1 cellular context compared by ENCODE assay signal in the genomic region with DNA sequence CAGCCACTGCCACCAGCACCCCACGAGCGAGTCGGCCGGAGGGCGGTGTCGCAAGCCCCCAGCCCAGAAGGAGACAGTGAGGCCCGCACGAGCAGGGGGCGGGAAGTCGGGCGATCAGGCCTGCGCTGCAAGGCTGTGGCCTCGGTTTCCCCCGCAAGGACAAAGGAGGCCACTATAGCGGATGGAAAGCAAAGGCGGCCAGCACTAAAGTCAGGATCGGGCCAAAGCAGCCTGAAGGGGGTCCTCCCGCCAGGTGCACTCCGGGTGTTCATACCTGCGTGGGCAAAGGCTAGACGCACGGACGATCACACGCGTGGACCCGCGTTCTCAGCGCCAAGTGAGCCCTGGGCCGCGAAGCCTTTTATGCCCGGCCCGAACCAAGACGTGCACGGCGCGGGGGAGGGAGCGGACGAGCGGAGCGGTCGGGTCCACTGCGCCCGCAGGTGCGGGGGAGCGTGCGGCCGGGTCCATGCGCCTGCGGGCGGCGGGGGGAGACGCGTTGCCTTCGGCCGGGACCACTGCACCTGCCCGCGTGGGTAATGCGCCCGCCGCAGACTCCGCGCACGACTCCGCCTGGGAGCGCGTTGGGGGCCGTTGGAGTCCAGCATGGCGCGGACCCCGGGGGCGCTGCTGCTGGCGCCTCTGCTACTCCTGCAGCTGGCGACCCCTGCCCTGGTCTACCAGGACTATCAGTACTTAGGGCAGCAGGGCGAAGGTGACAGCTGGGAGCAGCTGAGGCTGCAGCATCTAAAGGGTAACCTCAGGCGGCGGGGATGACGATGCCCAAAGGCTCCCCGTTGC.
TF ChIP-seq lines count a peak whose summit lies in the region.

A gene (minus strand): TSS at position 335 of the 801 bp plus-strand sequence. CDS start 539 bp downstream, outside the sequence.
A gene (plus strand): TSS at position 604 of the 801 bp plus-strand sequence. CDS start 3 bp downstream, at position 607.

TF ChIP-seq in HepG2, 621 proteins besides CTCF, POLR2A, EP300 and RAD21 (continued from another document and continues in another):
- TF ChIP-seq, protein P1, sequence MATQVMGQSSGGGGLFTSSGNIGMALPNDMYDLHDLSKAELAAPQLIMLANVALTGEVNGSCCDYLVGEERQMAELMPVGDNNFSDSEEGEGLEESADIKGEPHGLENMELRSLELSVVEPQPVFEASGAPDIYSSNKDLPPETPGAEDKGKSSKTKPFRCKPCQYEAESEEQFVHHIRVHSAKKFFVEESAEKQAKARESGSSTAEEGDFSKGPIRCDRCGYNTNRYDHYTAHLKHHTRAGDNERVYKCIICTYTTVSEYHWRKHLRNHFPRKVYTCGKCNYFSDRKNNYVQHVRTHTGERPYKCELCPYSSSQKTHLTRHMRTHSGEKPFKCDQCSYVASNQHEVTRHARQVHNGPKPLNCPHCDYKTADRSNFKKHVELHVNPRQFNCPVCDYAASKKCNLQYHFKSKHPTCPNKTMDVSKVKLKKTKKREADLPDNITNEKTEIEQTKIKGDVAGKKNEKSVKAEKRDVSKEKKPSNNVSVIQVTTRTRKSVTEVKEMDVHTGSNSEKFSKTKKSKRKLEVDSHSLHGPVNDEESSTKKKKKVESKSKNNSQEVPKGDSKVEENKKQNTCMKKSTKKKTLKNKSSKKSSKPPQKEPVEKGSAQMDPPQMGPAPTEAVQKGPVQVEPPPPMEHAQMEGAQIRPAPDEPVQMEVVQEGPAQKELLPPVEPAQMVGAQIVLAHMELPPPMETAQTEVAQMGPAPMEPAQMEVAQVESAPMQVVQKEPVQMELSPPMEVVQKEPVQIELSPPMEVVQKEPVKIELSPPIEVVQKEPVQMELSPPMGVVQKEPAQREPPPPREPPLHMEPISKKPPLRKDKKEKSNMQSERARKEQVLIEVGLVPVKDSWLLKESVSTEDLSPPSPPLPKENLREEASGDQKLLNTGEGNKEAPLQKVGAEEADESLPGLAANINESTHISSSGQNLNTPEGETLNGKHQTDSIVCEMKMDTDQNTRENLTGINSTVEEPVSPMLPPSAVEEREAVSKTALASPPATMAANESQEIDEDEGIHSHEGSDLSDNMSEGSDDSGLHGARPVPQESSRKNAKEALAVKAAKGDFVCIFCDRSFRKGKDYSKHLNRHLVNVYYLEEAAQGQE (IDR thresholded peaks at IDR 0.05; ENCODE audit: borderline replicate concordance in 1 of 2, low read depth in 1 of 2, low read length in 2 of 2): no peak; a peak in 1 of 4 replicates
- TF ChIP-seq JUN (CRISPR knock-in tag; IDR thresholded peaks at IDR 0.05) (no peak), ASH2L (IDR thresholded peaks at IDR 0.05; ENCODE audit: insufficient read length, low read depth, low read length) (peak; percentile 57), ZNF777 (CRISPR knock-in tag; IDR thresholded peaks at IDR 0.05) (peak; percentile 82), ZNF629 (CRISPR knock-in tag; conservative IDR thresholded peaks at IDR 0.05) (no peak), DMAP1 (CRISPR knock-in tag; IDR thresholded peaks at IDR 0.05) (peak; percentile 61; the same call in 1 of the 2 replicates), RAD51 (IDR thresholded peaks at IDR 0.05; ENCODE audit: borderline replicate concordance) (no peak), ZNF333 (CRISPR knock-in tag; IDR thresholded peaks at IDR 0.05; ENCODE audit: borderline replicate concordance) (no peak), ZNF768 (CRISPR knock-in tag; IDR thresholded peaks at IDR 0.05) (no peak; the same call in 1 of the 2 replicates), IRX3 (CRISPR knock-in tag; IDR thresholded peaks at IDR 0.05; ENCODE audit: borderline replicate concordance, low read depth) (0 out of 2 replicates have a peak, but pooled peaks have one; percentile 68), AHR (CRISPR knock-in tag; IDR thresholded peaks at IDR 0.05) (no peak), SMAD1 (CRISPR knock-in tag; IDR thresholded peaks at IDR 0.05; ENCODE audit: borderline replicate concordance, low read depth) (no peak; the same call in 1 of the 2 replicates), ARNTL (CRISPR knock-in tag; IDR thresholded peaks at IDR 0.05) (peak; percentile 74), ZNF335 (CRISPR knock-in tag; IDR thresholded peaks at IDR 0.05) (no peak), CCDC6 (CRISPR knock-in tag; IDR thresholded peaks at IDR 0.05) (peak; percentile 85), NCOA1 (CRISPR knock-in tag; IDR thresholded peaks at IDR 0.05) (peak; percentile 89), TSC22D2 (CRISPR knock-in tag; IDR thresholded peaks at IDR 0.05; ENCODE audit: borderline replicate concordance) (peak; percentile 19; the same call in 1 of the 2 replicates), ZNF441 (CRISPR knock-in tag; IDR thresholded peaks at IDR 0.05; ENCODE audit: borderline replicate concordance) (peak; percentile 88), ATF1 (CRISPR knock-in tag; IDR thresholded peaks at IDR 0.05) (no peak), ZNF33A (CRISPR knock-in tag; IDR thresholded peaks at IDR 0.05; ENCODE audit: borderline replicate concordance) (peak; percentile 63; the same call in 1 of the 2 replicates), TBX2 (CRISPR knock-in tag; IDR thresholded peaks at IDR 0.05; ENCODE audit: borderline replicate concordance) (peak; percentile 86), SALL2 (CRISPR knock-in tag; IDR thresholded peaks at IDR 0.05) (peak; percentile 92), ZNF878 (CRISPR knock-in tag; IDR thresholded peaks at IDR 0.05) (0 out of 2 replicates have a peak, but pooled peaks have one; percentile 41), FOXJ3 (CRISPR knock-in tag; IDR thresholded peaks at IDR 0.05; ENCODE audit: borderline replicate concordance) (no peak), FOXC1 (CRISPR knock-in tag; IDR thresholded peaks at IDR 0.05; ENCODE audit: borderline replicate concordance) (peak; percentile 91), ZSCAN21 (CRISPR knock-in tag; IDR thresholded peaks at IDR 0.05; ENCODE audit: borderline replicate concordance) (peak; percentile 62), MED1 (CRISPR knock-in tag; IDR thresholded peaks at IDR 0.05) (peak; percentile 73), ARNT2 (CRISPR knock-in tag; IDR thresholded peaks at IDR 0.05; ENCODE audit: low read depth) (peak; percentile 72; the same call in 1 of the 2 replicates), SRY (CRISPR knock-in tag; IDR thresholded peaks at IDR 0.05) (no peak; the same call in 1 of the 2 replicates), NPAS2 (CRISPR knock-in tag; IDR thresholded peaks at IDR 0.05; ENCODE audit: borderline replicate concordance) (no peak), ZNF256 (CRISPR knock-in tag; conservative IDR thresholded peaks at IDR 0.05) (no peak), PHB2 (IDR thresholded peaks at IDR 0.05; ENCODE audit: partially characterized antibody) (no peak), ZFY (CRISPR knock-in tag; IDR thresholded peaks at IDR 0.05) (peak; percentile 96), ZNF138 (CRISPR knock-in tag; IDR thresholded peaks at IDR 0.05; ENCODE audit: low read depth) (peak; percentile 80)
- TF ChIP-seq, protein P2, sequence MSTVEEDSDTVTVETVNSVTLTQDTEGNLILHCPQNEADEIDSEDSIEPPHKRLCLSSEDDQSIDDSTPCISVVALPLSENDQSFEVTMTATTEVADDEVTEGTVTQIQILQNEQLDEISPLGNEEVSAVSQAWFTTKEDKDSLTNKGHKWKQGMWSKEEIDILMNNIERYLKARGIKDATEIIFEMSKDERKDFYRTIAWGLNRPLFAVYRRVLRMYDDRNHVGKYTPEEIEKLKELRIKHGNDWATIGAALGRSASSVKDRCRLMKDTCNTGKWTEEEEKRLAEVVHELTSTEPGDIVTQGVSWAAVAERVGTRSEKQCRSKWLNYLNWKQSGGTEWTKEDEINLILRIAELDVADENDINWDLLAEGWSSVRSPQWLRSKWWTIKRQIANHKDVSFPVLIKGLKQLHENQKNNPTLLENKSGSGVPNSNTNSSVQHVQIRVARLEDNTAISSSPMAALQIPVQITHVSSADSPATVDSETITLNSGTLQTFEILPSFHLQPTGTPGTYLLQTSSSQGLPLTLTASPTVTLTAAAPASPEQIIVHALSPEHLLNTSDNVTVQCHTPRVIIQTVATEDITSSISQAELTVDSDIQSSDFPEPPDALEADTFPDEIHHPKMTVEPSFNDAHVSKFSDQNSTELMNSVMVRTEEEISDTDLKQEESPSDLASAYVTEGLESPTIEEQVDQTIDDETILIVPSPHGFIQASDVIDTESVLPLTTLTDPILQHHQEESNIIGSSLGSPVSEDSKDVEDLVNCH (CRISPR knock-in tag; IDR thresholded peaks at IDR 0.05): no peak; the same call in 1 of the 2 replicates
- TF ChIP-seq, protein P3, sequence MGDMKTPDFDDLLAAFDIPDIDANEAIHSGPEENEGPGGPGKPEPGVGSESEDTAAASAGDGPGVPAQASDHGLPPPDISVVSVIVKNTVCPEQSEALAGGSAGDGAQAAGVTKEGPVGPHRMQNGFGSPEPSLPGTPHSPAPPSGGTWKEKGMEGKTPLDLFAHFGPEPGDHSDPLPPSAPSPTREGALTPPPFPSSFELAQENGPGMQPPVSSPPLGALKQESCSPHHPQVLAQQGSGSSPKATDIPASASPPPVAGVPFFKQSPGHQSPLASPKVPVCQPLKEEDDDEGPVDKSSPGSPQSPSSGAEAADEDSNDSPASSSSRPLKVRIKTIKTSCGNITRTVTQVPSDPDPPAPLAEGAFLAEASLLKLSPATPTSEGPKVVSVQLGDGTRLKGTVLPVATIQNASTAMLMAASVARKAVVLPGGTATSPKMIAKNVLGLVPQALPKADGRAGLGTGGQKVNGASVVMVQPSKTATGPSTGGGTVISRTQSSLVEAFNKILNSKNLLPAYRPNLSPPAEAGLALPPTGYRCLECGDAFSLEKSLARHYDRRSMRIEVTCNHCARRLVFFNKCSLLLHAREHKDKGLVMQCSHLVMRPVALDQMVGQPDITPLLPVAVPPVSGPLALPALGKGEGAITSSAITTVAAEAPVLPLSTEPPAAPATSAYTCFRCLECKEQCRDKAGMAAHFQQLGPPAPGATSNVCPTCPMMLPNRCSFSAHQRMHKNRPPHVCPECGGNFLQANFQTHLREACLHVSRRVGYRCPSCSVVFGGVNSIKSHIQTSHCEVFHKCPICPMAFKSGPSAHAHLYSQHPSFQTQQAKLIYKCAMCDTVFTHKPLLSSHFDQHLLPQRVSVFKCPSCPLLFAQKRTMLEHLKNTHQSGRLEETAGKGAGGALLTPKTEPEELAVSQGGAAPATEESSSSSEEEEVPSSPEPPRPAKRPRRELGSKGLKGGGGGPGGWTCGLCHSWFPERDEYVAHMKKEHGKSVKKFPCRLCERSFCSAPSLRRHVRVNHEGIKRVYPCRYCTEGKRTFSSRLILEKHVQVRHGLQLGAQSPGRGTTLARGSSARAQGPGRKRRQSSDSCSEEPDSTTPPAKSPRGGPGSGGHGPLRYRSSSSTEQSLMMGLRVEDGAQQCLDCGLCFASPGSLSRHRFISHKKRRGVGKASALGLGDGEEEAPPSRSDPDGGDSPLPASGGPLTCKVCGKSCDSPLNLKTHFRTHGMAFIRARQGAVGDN (CRISPR knock-in tag; IDR thresholded peaks at IDR 0.05): peak; percentile 93
- TF ChIP-seq, protein P4, sequence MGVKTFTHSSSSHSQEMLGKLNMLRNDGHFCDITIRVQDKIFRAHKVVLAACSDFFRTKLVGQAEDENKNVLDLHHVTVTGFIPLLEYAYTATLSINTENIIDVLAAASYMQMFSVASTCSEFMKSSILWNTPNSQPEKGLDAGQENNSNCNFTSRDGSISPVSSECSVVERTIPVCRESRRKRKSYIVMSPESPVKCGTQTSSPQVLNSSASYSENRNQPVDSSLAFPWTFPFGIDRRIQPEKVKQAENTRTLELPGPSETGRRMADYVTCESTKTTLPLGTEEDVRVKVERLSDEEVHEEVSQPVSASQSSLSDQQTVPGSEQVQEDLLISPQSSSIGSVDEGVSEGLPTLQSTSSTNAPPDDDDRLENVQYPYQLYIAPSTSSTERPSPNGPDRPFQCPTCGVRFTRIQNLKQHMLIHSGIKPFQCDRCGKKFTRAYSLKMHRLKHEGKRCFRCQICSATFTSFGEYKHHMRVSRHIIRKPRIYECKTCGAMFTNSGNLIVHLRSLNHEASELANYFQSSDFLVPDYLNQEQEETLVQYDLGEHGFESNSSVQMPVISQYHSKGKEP (CRISPR knock-in tag; IDR thresholded peaks at IDR 0.05): 0 out of 2 replicates have a peak, but pooled peaks have one; percentile 65
- TF ChIP-seq, protein P5, sequence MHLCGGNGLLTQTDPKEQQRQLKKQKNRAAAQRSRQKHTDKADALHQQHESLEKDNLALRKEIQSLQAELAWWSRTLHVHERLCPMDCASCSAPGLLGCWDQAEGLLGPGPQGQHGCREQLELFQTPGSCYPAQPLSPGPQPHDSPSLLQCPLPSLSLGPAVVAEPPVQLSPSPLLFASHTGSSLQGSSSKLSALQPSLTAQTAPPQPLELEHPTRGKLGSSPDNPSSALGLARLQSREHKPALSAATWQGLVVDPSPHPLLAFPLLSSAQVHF (CRISPR knock-in tag; IDR thresholded peaks at IDR 0.05): peak; percentile 81; the same call in 1 of the 2 replicates
- TF ChIP-seq, protein P6, sequence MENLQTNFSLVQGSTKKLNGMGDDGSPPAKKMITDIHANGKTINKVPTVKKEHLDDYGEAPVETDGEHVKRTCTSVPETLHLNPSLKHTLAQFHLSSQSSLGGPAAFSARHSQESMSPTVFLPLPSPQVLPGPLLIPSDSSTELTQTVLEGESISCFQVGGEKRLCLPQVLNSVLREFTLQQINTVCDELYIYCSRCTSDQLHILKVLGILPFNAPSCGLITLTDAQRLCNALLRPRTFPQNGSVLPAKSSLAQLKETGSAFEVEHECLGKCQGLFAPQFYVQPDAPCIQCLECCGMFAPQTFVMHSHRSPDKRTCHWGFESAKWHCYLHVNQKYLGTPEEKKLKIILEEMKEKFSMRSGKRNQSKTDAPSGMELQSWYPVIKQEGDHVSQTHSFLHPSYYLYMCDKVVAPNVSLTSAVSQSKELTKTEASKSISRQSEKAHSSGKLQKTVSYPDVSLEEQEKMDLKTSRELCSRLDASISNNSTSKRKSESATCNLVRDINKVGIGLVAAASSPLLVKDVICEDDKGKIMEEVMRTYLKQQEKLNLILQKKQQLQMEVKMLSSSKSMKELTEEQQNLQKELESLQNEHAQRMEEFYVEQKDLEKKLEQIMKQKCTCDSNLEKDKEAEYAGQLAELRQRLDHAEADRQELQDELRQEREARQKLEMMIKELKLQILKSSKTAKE (CRISPR knock-in tag; IDR thresholded peaks at IDR 0.05; ENCODE audit: borderline replicate concordance): peak; percentile 62; the same call in 1 of the 2 replicates
- TF ChIP-seq, protein P7, sequence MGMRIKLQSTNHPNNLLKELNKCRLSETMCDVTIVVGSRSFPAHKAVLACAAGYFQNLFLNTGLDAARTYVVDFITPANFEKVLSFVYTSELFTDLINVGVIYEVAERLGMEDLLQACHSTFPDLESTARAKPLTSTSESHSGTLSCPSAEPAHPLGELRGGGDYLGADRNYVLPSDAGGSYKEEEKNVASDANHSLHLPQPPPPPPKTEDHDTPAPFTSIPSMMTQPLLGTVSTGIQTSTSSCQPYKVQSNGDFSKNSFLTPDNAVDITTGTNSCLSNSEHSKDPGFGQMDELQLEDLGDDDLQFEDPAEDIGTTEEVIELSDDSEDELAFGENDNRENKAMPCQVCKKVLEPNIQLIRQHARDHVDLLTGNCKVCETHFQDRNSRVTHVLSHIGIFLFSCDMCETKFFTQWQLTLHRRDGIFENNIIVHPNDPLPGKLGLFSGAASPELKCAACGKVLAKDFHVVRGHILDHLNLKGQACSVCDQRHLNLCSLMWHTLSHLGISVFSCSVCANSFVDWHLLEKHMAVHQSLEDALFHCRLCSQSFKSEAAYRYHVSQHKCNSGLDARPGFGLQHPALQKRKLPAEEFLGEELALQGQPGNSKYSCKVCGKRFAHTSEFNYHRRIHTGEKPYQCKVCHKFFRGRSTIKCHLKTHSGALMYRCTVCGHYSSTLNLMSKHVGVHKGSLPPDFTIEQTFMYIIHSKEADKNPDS (CRISPR knock-in tag; IDR thresholded peaks at IDR 0.05): peak; percentile 95
